1 cellular context compared by ENCODE assay signal in the genomic region with DNA sequence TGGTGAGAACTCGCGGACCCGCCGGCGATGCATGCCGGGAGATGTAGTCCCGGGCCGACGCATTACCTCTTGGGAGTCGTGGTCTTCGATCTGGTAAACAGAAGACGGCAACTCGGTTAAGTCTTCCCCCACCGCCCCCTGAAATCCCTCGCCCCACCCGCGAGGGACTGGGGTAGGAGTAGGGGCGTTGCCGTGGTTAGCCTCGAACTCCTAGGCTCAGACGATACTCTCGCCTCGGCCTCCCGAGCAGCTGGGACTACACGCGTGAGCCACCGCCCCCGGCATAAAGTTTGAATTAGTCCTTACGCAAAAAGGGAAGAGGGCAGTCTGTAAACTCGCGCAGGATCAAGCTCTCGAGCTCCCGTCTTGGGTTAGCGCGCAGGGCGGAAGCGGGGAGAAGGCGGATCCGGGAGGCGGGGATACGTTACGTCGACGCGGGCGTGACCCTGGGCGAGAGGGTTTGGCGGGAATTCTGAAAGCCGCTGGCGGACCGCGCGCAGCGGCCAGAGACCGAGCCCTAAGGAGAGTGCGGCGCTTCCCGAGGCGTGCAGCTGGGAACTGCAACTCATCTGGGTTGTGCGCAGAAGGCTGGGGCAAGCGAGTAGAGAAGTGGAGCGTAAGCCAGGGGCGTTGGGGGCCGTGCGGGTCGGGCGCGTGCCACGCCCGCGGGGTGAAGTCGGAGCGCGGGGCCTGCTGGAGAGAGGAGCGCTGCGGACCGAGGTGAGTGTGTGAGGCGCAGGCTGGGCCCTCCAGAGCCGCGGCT.
TF ChIP-seq lines count a peak whose summit lies in the region.

A gene (plus strand): TSS at position 469 of the 763 bp plus-strand sequence. CDS start 3,585 bp downstream, outside the sequence.

TF ChIP-seq in HepG2, 621 proteins besides CTCF, POLR2A, EP300 and RAD21 (continued from another document and continues in another):
- TF ChIP-seq, protein P1, sequence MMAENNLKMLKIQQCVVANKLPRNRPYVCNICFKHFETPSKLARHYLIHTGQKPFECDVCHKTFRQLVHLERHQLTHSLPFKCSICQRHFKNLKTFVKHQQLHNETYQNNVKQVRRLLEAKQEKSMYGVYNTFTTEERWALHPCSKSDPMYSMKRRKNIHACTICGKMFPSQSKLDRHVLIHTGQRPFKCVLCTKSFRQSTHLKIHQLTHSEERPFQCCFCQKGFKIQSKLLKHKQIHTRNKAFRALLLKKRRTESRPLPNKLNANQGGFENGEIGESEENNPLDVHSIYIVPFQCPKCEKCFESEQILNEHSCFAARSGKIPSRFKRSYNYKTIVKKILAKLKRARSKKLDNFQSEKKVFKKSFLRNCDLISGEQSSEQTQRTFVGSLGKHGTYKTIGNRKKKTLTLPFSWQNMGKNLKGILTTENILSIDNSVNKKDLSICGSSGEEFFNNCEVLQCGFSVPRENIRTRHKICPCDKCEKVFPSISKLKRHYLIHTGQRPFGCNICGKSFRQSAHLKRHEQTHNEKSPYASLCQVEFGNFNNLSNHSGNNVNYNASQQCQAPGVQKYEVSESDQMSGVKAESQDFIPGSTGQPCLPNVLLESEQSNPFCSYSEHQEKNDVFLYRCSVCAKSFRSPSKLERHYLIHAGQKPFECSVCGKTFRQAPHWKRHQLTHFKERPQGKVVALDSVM (CRISPR knock-in tag; IDR thresholded peaks at IDR 0.05): peak; percentile 86
- TF ChIP-seq NCOA5 (CRISPR knock-in tag; IDR thresholded peaks at IDR 0.05) (no peak), CENPX (CRISPR knock-in tag; IDR thresholded peaks at IDR 0.05) (no peak), MED13 (CRISPR knock-in tag; IDR thresholded peaks at IDR 0.05) (0 out of 2 replicates have a peak, but pooled peaks have one; percentile 70), ZNF577 (CRISPR knock-in tag; IDR thresholded peaks at IDR 0.05; ENCODE audit: borderline replicate concordance, low read depth) (no peak), ZNF766 (CRISPR knock-in tag; IDR thresholded peaks at IDR 0.05; ENCODE audit: borderline replicate concordance) (peak; percentile 17; the same call in 1 of the 2 replicates), JUND (CRISPR knock-in tag; IDR thresholded peaks at IDR 0.05) (no peak), SRSF1 (optimal IDR thresholded peaks at IDR 0.05; ENCODE audit: low read depth, low read length) (no peak), CHD4 (IDR thresholded peaks at IDR 0.05; ENCODE audit: borderline replicate concordance, low read length) (no peak), PCBP2 (optimal IDR thresholded peaks at IDR 0.05; ENCODE audit: low read depth, low read length, poor library complexity, severe bottlenecking) (no peak), ZFP36 (IDR thresholded peaks at IDR 0.05; ENCODE audit: borderline replicate concordance, low read depth, low read length, partially characterized antibody) (no peak), ZIK1 (CRISPR knock-in tag; IDR thresholded peaks at IDR 0.05; ENCODE audit: borderline replicate concordance, low read depth) (no peak; the same call in 1 of the 2 replicates), NBN (conservative IDR thresholded peaks at IDR 0.05) (no peak), ATF1 (CRISPR knock-in tag; IDR thresholded peaks at IDR 0.05) (peak; percentile 81), ZFY (CRISPR knock-in tag; IDR thresholded peaks at IDR 0.05) (peak; percentile 79), ZNF615 (CRISPR knock-in tag; IDR thresholded peaks at IDR 0.05; ENCODE audit: borderline replicate concordance) (no peak; the same call in 1 of the 2 replicates), TBL1XR1 (IDR thresholded peaks at IDR 0.05; ENCODE audit: borderline replicate concordance, low read length, partially characterized antibody) (peak; percentile 2), CHCHD3 (CRISPR knock-in tag; IDR thresholded peaks at IDR 0.05) (peak; percentile 84), ARID2 (CRISPR knock-in tag; IDR thresholded peaks at IDR 0.05; ENCODE audit: borderline replicate concordance) (peak; percentile 93; the same call in 1 of the 2 replicates), ZNF484 (CRISPR knock-in tag; IDR thresholded peaks at IDR 0.05; ENCODE audit: borderline replicate concordance, low read depth) (no peak), ZNF234 (CRISPR knock-in tag; conservative IDR thresholded peaks at IDR 0.05) (no peak), ZNF350 (CRISPR knock-in tag; IDR thresholded peaks at IDR 0.05; ENCODE audit: borderline replicate concordance, low read depth) (peak; percentile 66; the same call in 1 of the 2 replicates), ZZZ3 (CRISPR knock-in tag; IDR thresholded peaks at IDR 0.05; ENCODE audit: borderline replicate concordance) (no peak), ZSCAN25 (CRISPR knock-in tag; IDR thresholded peaks at IDR 0.05) (no peak), FOXP1 (IDR thresholded peaks at IDR 0.05) (no peak), FOXP1 (CRISPR knock-in tag; IDR thresholded peaks at IDR 0.05) (peak; percentile 30; the same call in 1 of the 2 replicates), CREB1 (IDR thresholded peaks at IDR 0.05) (peak; percentile 86), CREB1 (CRISPR knock-in tag; IDR thresholded peaks at IDR 0.05) (peak; percentile 91), XBP1 (CRISPR knock-in tag; IDR thresholded peaks at IDR 0.05) (no peak; the same call in 1 of the 2 replicates), ZFP36L2 (CRISPR knock-in tag; IDR thresholded peaks at IDR 0.05) (no peak; the same call in 1 of the 2 replicates), HNRNPUL1 (IDR thresholded peaks at IDR 0.05; ENCODE audit: low read depth, low read length) (no peak), GFI1 (CRISPR knock-in tag; IDR thresholded peaks at IDR 0.05; ENCODE audit: borderline replicate concordance) (no peak; the same call in 1 of the 2 replicates), ZFYVE20 (CRISPR knock-in tag; IDR thresholded peaks at IDR 0.05; ENCODE audit: borderline replicate concordance, low read depth) (peak; percentile 86), HOXA3 (CRISPR knock-in tag; IDR thresholded peaks at IDR 0.05) (peak; percentile 61), ZNF777 (CRISPR knock-in tag; IDR thresholded peaks at IDR 0.05) (peak; percentile 76), SAP130 (CRISPR knock-in tag; IDR thresholded peaks at IDR 0.05; ENCODE audit: low read depth) (peak; percentile 100), ZNF670 (CRISPR knock-in tag; IDR thresholded peaks at IDR 0.05; ENCODE audit: borderline replicate concordance) (no peak), ZNF772 (CRISPR knock-in tag; IDR thresholded peaks at IDR 0.05) (0 out of 2 replicates have a peak, but pooled peaks have one; percentile 32), ZNF749 (CRISPR knock-in tag; IDR thresholded peaks at IDR 0.05; ENCODE audit: borderline replicate concordance) (no peak; the same call in 1 of the 2 replicates)
- TF ChIP-seq, protein P2, sequence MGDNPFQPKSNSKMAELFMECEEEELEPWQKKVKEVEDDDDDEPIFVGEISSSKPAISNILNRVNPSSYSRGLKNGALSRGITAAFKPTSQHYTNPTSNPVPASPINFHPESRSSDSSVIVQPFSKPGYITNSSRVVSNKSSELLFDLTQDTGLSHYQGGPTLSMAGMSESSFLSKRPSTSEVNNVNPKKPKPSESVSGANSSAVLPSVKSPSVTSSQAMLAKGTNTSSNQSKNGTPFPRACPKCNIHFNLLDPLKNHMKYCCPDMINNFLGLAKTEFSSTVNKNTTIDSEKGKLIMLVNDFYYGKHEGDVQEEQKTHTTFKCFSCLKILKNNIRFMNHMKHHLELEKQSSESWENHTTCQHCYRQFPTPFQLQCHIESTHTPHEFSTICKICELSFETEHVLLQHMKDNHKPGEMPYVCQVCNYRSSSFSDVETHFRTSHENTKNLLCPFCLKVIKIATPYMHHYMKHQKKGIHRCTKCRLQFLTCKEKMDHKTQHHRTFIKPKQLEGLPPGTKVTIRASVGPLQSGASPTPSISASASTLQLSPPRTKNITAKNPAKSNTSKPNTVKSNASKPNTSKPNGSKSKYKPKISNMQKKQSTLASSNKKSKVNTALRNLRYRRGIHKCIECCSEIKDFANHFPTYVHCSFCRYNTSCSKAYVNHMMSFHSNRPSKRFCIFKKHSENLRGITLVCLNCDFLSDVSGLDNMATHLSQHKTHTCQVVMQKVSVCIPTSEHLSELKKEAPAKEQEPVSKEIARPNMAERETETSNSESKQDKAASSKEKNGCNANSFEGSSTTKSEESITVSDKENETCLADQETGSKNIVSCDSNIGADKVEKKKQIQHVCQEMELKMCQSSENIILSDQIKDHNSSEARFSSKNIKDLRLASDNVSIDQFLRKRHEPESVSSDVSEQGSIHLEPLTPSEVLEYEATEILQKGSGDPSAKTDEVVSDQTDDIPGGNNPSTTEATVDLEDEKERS (CRISPR knock-in tag; IDR thresholded peaks at IDR 0.05): no peak
- TF ChIP-seq, protein P3, sequence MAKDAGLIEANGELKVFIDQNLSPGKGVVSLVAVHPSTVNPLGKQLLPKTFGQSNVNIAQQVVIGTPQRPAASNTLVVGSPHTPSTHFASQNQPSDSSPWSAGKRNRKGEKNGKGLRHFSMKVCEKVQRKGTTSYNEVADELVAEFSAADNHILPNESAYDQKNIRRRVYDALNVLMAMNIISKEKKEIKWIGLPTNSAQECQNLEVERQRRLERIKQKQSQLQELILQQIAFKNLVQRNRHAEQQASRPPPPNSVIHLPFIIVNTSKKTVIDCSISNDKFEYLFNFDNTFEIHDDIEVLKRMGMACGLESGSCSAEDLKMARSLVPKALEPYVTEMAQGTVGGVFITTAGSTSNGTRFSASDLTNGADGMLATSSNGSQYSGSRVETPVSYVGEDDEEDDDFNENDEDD (CRISPR knock-in tag; IDR thresholded peaks at IDR 0.05; ENCODE audit: borderline replicate concordance): peak; percentile 98
- TF ChIP-seq, protein P4, sequence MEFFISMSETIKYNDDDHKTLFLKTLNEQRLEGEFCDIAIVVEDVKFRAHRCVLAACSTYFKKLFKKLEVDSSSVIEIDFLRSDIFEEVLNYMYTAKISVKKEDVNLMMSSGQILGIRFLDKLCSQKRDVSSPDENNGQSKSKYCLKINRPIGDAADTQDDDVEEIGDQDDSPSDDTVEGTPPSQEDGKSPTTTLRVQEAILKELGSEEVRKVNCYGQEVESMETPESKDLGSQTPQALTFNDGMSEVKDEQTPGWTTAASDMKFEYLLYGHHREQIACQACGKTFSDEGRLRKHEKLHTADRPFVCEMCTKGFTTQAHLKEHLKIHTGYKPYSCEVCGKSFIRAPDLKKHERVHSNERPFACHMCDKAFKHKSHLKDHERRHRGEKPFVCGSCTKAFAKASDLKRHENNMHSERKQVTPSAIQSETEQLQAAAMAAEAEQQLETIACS (CRISPR knock-in tag; IDR thresholded peaks at IDR 0.05): peak; percentile 48
- TF ChIP-seq, protein P5, sequence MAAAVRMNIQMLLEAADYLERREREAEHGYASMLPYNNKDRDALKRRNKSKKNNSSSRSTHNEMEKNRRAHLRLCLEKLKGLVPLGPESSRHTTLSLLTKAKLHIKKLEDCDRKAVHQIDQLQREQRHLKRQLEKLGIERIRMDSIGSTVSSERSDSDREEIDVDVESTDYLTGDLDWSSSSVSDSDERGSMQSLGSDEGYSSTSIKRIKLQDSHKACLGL (CRISPR knock-in tag; IDR thresholded peaks at IDR 0.05): peak; percentile 93; the same call in 1 of the 2 replicates
- TF ChIP-seq, protein P6, sequence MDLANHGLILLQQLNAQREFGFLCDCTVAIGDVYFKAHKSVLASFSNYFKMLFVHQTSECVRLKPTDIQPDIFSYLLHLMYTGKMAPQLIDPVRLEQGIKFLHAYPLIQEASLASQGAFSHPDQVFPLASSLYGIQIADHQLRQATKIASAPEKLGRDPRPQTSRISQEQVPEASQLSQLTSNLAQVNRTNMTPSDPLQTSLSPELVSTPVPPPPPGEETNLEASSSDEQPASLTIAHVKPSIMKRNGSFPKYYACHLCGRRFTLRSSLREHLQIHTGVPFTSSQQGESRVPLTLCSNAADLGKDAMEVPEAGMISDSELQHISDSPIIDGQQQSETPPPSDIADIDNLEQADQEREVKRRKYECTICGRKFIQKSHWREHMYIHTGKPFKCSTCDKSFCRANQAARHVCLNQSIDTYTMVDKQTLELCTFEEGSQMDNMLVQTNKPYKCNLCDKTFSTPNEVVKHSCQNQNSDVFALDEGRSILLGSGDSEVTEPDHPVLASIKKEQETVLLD (CRISPR knock-in tag; IDR thresholded peaks at IDR 0.05; ENCODE audit: low read depth): no peak; the same call in 1 of the 2 replicates
- TF ChIP-seq, protein P7, sequence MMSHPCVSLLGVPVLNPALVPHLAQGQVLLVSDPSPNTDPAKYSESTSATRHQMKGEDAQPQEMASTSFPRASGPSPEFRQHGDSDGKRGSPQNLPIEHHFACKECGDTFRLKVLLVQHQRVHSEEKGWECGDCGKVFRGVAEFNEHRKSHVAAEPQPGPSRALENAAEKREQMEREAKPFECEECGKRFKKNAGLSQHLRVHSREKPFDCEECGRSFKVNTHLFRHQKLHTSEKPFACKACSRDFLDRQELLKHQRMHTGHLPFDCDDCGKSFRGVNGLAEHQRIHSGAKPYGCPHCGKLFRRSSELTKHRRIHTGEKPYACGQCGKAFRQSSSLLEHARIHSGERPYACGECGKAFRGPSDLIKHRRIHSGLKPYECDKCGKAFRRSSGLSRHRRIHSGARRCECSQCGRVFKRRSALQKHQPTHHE (CRISPR knock-in tag; IDR thresholded peaks at IDR 0.05; ENCODE audit: borderline replicate concordance): peak; percentile 70; the same call in 1 of the 2 replicates
- TF ChIP-seq, protein P8, sequence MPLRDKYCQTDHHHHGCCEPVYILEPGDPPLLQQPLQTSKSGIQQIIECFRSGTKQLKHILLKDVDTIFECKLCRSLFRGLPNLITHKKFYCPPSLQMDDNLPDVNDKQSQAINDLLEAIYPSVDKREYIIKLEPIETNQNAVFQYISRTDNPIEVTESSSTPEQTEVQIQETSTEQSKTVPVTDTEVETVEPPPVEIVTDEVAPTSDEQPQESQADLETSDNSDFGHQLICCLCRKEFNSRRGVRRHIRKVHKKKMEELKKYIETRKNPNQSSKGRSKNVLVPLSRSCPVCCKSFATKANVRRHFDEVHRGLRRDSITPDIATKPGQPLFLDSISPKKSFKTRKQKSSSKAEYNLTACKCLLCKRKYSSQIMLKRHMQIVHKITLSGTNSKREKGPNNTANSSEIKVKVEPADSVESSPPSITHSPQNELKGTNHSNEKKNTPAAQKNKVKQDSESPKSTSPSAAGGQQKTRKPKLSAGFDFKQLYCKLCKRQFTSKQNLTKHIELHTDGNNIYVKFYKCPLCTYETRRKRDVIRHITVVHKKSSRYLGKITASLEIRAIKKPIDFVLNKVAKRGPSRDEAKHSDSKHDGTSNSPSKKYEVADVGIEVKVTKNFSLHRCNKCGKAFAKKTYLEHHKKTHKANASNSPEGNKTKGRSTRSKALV (CRISPR knock-in tag; IDR thresholded peaks at IDR 0.05): peak; percentile 89
- TF ChIP-seq, protein P9, sequence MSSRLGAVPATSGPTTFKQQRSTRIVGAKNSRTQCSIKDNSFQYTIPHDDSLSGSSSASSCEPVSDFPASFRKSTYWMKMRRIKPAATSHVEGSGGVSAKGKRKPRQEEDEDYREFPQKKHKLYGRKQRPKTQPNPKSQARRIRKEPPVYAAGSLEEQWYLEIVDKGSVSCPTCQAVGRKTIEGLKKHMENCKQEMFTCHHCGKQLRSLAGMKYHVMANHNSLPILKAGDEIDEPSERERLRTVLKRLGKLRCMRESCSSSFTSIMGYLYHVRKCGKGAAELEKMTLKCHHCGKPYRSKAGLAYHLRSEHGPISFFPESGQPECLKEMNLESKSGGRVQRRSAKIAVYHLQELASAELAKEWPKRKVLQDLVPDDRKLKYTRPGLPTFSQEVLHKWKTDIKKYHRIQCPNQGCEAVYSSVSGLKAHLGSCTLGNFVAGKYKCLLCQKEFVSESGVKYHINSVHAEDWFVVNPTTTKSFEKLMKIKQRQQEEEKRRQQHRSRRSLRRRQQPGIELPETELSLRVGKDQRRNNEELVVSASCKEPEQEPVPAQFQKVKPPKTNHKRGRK (CRISPR knock-in tag; IDR thresholded peaks at IDR 0.05): no peak
